ENCODE assay signal across 10 cellular contexts in the genomic region with DNA sequence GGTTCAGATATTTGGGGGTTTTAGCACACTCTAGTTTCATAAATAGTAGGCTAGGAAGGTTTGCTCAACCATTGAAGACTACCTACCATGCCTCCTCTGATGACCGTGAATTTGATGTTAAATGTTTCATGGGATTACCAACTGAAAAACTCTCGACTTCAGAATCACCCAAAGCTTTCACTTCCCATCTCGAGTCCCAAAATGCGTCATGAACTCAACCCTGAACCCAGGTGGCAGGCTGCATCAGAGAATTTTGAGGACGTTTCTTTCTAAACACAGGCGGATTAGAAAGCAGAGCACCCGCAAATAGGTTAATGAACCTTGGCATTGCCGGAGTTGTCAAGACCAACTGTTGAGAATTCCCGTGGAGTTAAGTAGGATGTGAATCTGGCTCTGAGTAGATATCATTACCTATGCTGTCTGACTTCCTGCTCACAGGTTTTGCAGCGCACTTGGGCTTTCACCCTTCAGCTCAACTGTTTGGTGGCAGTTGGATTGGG.
DNase-seq lines count a peak whose midpoint lies in the region; ATAC-seq lines count a peak whose summit lies in the region.
"Had no signal": no experiment of that assay in that cellular context is flagged by ENCODE, and none has a peak within 500 bp of the region (broad histone marks: within the 10 kb centered on the region; RNA-seq: fewer than 3 reads in every experiment).

No MANE protein-coding gene starts in this region.

- peak overlapping the region in 2 of 6 donors; percentile 6 to 15 for H3K27ac Mint-ChIP-seq in naive B cell
- H3K27ac Mint-ChIP-seq: activated CD4-positive, alpha-beta memory T cell treated with anti-CD3 and anti-CD28 coated beads for 36 hours; activated naive CD4-positive, alpha-beta T cell treated with anti-CD3 and anti-CD28 coated beads, Interleukin-2, amount 50 U/mL, for 24 hours had no signal

- peak; percentile 61 for ATAC-seq in GM19035 (IDR thresholded peaks at IDR 0.05; ENCODE audit: unreplicated experiment)
- ATAC-seq in GM21786 (IDR thresholded peaks at IDR 0.05; ENCODE audit: unreplicated experiment) = peak; percentile 82
- ATAC-seq in HG03378 (IDR thresholded peaks at IDR 0.05; ENCODE audit: unreplicated experiment) = peak; percentile 80
- peak; percentile 72 to 86 for ATAC-seq in naive B cell (ENCODE audit: low read depth in 2 of 2)

- no peaks in the 10 kb centered on the region for H3K4me1 Mint-ChIP-seq in naive B cell
- H3K4me1 Mint-ChIP-seq: activated naive CD4-positive, alpha-beta T cell treated with anti-CD3 and anti-CD28 coated beads, Interleukin-2, amount 50 U/mL, for 24 hours had no signal

- H3K27me3 Mint-ChIP-seq in naive B cell = peaks cover 9 to 23% (median 15%) of the 10 kb centered on the region in 3 donors
- H3K27me3 Mint-ChIP-seq: activated naive CD4-positive, alpha-beta T cell treated with anti-CD3 and anti-CD28 coated beads, Interleukin-2, amount 50 U/mL, for 24 hours had no signal

- peaks cover 3 to 10% (median 6%) of the 10 kb centered on the region in 7 donors for H3K9me3 Mint-ChIP-seq in naive B cell

- peak overlapping the region in 3 of 8 donors; percentile 6 to 41 (median 16) for H3K4me3 Mint-ChIP-seq in naive B cell
- H3K4me3 Mint-ChIP-seq: activated CD4-positive, alpha-beta memory T cell treated with anti-CD3 and anti-CD28 coated beads for 36 hours; activated naive CD4-positive, alpha-beta T cell treated with anti-CD3 and anti-CD28 coated beads, Interleukin-2, amount 50 U/mL, for 24 hours had no signal

- H3K36me3 Mint-ChIP-seq in naive B cell = peaks cover 3 to 9% of the 10 kb centered on the region in 2 donors
- H3K36me3 Mint-ChIP-seq: activated CD4-positive, alpha-beta memory T cell treated with anti-CD3 and anti-CD28 coated beads for 36 hours had no signal

- DNase-seq in naive B cell (peak; percentile 31), OCI-M2 (lab: John Stamatoyannopoulos, UW; ENCODE audit: unreplicated experiment) (no peak)
- no peak for DNase-seq in stimulated activated CD4-positive, alpha-beta T cell treated with anti-CD3 and anti-CD28 coated beads, Interleukin-15, amount 100 ng/mL, for 24 hours
- DNase-seq in stimulated activated CD4-positive, alpha-beta T cell treated with anti-CD3 and anti-CD28 coated beads, Interleukin-4, amount 100 ng/mL, for 24 hours = no peak
- DNase-seq: activated CD4-positive, alpha-beta memory T cell treated with anti-CD3 and anti-CD28 coated beads for 36 hours; dermis blood vessel endothelial cell had no signal
